8 cellular contexts compared by ENCODE assay signal in genomic region chr10:62817120-62817762, GRCh38. TPM values are rescaled to one million over a fixed set of nuclear protein-coding genes. Genes with fewer than 3 reads are reported as not detected.
DNase-seq lines count a peak whose midpoint lies in the region; ATAC-seq and TF ChIP-seq lines count a peak whose summit lies in the region.

No MANE protein-coding gene starts in this region.

- in situ Hi-C loops in mammary epithelial cell (cut with MboI; ENCODE audit: low sequenced_read_pairs in 2 of 2) = loop anchor here in 1 of 2 donors (5.0 to 25.0 kb wide), 2 partner anchors 205 to 380 kb away; no protein-coding TSS in a partner anchor

- peaks cover 8% of the 10 kb centered on the region for H3K27me3 ChIP-seq in mammary epithelial cell (ENCODE audit: insufficient read depth, low read length)
- H3K27me3 ChIP-seq in layer of hippocampus (ENCODE audit: control insufficient read depth, insufficient read depth, low read length) = peaks cover 5% of the 10 kb centered on the region

- BruUV-seq in mammary epithelial cell (replicated peaks; lab: Mats Ljungman, UMichigan) = TSS peak; percentile 83

- no peak overlapping the region for H3K9ac ChIP-seq in mammary epithelial cell (ENCODE audit: insufficient read depth, low read length)

- ATAC-seq in GM18861 (IDR thresholded peaks at IDR 0.05; ENCODE audit: unreplicated experiment) (peak; percentile 4), HG03066 (IDR thresholded peaks at IDR 0.05; ENCODE audit: low read depth, unreplicated experiment) (peak; percentile 21)

- H3K79me2 ChIP-seq in mammary epithelial cell (ENCODE audit: insufficient read depth, low read length) = no peaks in the 10 kb centered on the region

- H3K4me2 ChIP-seq in mammary epithelial cell (ENCODE audit: insufficient read depth, low read depth, low read length) = peak overlapping the region; percentile 95

- no peak for TF ChIP-seq CTCF in mammary epithelial cell (conservative IDR thresholded peaks at IDR 0.05 in 1 of 2, IDR thresholded peaks at IDR 0.05 in 1 of 2; ENCODE audit: extremely low read depth in 1 of 2, insufficient read depth in 1 of 2, low read depth in 1 of 2, low read length in 2 of 2)

- under 1% methylated on average over 33 of the region's 49 CpGs for WGBS in mammary epithelial cell (ENCODE audit: low coverage, missing lambda C conversion rate)

- H3K27ac ChIP-seq in mammary epithelial cell (ENCODE audit: insufficient read depth, low read depth, low read length) (peak overlapping the region; percentile 70), layer of hippocampus (ENCODE audit: low read depth, low read length) (peak overlapping the region; percentile 91)

- no peaks in the 10 kb centered on the region for H3K36me3 ChIP-seq in mammary epithelial cell (ENCODE audit: insufficient read depth, low read length)

- DNase-seq in T-helper 2 cell (peak in 4 of 5 experiments; percentile 22 to 50 (median 38)), mammary epithelial cell (peak; percentile 52), AML-193 (lab: John Stamatoyannopoulos, UW) (no peak), inferior parietal cortex (ENCODE audit: extremely low spot score) (no peak)
- DNase-seq in stimulated activated CD4-positive, alpha-beta T cell treated with anti-CD3 and anti-CD28 coated beads, Interleukin-2, amount 100 ng/mL, for 48 hours = peak; percentile 39 to 52

- intact Hi-C loops in mammary epithelial cell (cut with micrococcal nuclease) = loop anchor here (1.0 to 5.0 kb wide), 5 partner anchors 207 to 570 kb away; partner anchors contain the start of gene RTKN2

- H3K9me3 ChIP-seq in mammary epithelial cell (replicated peaks; ENCODE audit: insufficient read depth, low read length) = no peaks in the 10 kb centered on the region

- peaks cover 35% of the 10 kb centered on the region for H3K4me1 ChIP-seq in mammary epithelial cell (ENCODE audit: insufficient read depth, low read length)

- dilution Hi-C loops in mammary epithelial cell (cut with HindIII; ENCODE audit: low sequenced_read_pairs) = no loop called here

- peak overlapping the region; percentile 92 for H2AFZ ChIP-seq in mammary epithelial cell (ENCODE audit: low read depth, low read length)

- H3K4me3 ChIP-seq in mammary epithelial cell (replicated peaks in 1 of 3; ENCODE audit: insufficient read depth in 1 of 3, low read depth in 2 of 3, low read length in 3 of 3) = peak overlapping the region; percentile 63 to 73 (median 66)

- no peaks in the 10 kb centered on the region for H4K20me1 ChIP-seq in mammary epithelial cell (ENCODE audit: insufficient read depth, low read length)

- CTCF ChIA-PET in mammary epithelial cell (lab: Charles Lee; ENCODE audit: low non-redundant PET) = interaction anchor here (0.6 to 1.3 kb wide), 7 partner anchors 166 to 903 kb away, joined by 3 to 12 read pairs (median 4); no protein-coding TSS in a partner anchor

RNA-seq across cellular contexts. Expression of gene EGR2, which starts 1.1 kb away (rescaled TPM):
- total RNA-seq in mammary epithelial cell = 1 to 10 TPM in 1 of 2 donors, under 1 TPM in 1; 0.64 to 1.2 TPM
- polyA plus RNA-seq in mammary epithelial cell = 0.23 TPM
- polyA minus RNA-seq in mammary epithelial cell = not detected

RNA-seq across cellular contexts. Expression of gene ADO, which starts 12.7 kb away (rescaled TPM):
- total RNA-seq in mammary epithelial cell = 10 to 100 TPM; 22.3 to 26.5 TPM
- polyA plus RNA-seq in mammary epithelial cell = 9.8 TPM
- 7.7 TPM for polyA minus RNA-seq in mammary epithelial cell

Comparison
In these comparisons a context has a peak if more than half of its experiments do, and no peak if none do; other contexts are left out.
1. DNase-seq: peak in T-helper 2 cell (4 of 5), mammary epithelial cell (single experiment) and stimulated activated CD4-positive, alpha-beta T cell treated with anti-CD3 and anti-CD28 coated beads, Interleukin-2, amount 100 ng/mL, for 48 hours (2 of 2); none in AML-193 (0 of 2) and inferior parietal cortex (single experiment).